In genomic region chr1:50570064-50570463, GRCh38 we compare ENCODE assay signal across 1 cellular context.
TF ChIP-seq lines count a peak whose summit lies in the region.

No MANE protein-coding gene starts in this region.

TF ChIP-seq in HEK293, 187 proteins besides CTCF, POLR2A, EP300 and RAD21 (continued from another document):
- TF ChIP-seq, protein P1, sequence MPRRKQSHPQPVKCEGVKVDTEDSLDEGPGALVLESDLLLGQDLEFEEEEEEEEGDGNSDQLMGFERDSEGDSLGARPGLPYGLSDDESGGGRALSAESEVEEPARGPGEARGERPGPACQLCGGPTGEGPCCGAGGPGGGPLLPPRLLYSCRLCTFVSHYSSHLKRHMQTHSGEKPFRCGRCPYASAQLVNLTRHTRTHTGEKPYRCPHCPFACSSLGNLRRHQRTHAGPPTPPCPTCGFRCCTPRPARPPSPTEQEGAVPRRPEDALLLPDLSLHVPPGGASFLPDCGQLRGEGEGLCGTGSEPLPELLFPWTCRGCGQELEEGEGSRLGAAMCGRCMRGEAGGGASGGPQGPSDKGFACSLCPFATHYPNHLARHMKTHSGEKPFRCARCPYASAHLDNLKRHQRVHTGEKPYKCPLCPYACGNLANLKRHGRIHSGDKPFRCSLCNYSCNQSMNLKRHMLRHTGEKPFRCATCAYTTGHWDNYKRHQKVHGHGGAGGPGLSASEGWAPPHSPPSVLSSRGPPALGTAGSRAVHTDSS (tag by site-specific recombination; IDR thresholded peaks at IDR 0.05): no peak
